In the genomic region with DNA sequence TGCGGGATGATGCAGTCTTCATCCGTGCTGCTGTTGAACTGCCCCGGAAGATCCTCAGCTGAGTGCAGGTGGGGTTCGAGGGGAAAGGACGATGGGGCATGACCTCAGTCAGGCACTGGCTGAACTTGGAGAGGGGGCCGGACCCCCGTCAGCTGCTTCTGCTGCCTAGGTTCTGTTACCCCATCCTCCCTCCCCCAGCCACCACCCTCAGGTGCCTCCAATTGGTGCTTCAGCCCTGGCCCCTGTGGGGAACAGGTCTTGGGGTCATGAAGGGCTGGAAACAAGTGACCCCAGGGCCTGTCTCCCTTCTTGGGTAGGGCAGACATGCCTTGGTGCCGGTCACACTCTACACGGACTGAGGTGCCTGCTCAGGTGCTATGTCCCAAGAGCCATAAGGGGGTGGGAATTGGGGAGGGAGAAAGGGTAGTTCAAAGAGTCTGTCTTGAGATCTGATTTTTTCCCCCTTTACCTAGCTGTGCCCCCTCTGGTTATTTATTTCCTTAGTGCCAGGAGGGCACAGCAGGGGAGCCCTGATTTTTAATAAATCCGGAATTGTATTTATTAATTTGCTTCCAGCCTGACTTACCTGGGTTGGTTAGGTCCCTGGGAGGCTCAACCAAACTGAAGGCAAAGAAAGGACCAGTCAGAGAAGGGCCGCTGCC, we compare ENCODE assay signal across 1 cellular context.
TF ChIP-seq lines count a peak whose summit lies in the region.

No MANE protein-coding gene starts in this region.

TF ChIP-seq in WTC11, 78 proteins besides CTCF, POLR2A, EP300 and RAD21 (continued from another document):
- TF ChIP-seq, protein P1, sequence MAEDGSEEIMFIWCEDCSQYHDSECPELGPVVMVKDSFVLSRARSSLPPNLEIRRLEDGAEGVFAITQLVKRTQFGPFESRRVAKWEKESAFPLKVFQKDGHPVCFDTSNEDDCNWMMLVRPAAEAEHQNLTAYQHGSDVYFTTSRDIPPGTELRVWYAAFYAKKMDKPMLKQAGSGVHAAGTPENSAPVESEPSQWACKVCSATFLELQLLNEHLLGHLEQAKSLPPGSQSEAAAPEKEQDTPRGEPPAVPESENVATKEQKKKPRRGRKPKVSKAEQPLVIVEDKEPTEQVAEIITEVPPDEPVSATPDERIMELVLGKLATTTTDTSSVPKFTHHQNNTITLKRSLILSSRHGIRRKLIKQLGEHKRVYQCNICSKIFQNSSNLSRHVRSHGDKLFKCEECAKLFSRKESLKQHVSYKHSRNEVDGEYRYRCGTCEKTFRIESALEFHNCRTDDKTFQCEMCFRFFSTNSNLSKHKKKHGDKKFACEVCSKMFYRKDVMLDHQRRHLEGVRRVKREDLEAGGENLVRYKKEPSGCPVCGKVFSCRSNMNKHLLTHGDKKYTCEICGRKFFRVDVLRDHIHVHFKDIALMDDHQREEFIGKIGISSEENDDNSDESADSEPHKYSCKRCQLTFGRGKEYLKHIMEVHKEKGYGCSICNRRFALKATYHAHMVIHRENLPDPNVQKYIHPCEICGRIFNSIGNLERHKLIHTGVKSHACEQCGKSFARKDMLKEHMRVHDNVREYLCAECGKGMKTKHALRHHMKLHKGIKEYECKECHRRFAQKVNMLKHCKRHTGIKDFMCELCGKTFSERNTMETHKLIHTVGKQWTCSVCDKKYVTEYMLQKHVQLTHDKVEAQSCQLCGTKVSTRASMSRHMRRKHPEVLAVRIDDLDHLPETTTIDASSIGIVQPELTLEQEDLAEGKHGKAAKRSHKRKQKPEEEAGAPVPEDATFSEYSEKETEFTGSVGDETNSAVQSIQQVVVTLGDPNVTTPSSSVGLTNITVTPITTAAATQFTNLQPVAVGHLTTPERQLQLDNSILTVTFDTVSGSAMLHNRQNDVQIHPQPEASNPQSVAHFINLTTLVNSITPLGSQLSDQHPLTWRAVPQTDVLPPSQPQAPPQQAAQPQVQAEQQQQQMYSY (CRISPR knock-in tag; IDR thresholded peaks at IDR 0.05): no peak
- TF ChIP-seq ZSCAN18 (CRISPR knock-in tag; IDR thresholded peaks at IDR 0.05) (no peak), TEAD1 (CRISPR knock-in tag; IDR thresholded peaks at IDR 0.05) (no peak)
TF ChIP-seq in WTC11: peak in this region for 1.
